Comparison of ENCODE assay signal across 8 cellular contexts in genomic region chr6:119078449-119079287, GRCh38. TPM values are rescaled to one million over a fixed set of nuclear protein-coding genes. Genes with fewer than 3 reads are reported as not detected.
DNase-seq lines count a peak whose midpoint lies in the region; ATAC-seq lines count a peak whose summit lies in the region.

A gene with protein sequence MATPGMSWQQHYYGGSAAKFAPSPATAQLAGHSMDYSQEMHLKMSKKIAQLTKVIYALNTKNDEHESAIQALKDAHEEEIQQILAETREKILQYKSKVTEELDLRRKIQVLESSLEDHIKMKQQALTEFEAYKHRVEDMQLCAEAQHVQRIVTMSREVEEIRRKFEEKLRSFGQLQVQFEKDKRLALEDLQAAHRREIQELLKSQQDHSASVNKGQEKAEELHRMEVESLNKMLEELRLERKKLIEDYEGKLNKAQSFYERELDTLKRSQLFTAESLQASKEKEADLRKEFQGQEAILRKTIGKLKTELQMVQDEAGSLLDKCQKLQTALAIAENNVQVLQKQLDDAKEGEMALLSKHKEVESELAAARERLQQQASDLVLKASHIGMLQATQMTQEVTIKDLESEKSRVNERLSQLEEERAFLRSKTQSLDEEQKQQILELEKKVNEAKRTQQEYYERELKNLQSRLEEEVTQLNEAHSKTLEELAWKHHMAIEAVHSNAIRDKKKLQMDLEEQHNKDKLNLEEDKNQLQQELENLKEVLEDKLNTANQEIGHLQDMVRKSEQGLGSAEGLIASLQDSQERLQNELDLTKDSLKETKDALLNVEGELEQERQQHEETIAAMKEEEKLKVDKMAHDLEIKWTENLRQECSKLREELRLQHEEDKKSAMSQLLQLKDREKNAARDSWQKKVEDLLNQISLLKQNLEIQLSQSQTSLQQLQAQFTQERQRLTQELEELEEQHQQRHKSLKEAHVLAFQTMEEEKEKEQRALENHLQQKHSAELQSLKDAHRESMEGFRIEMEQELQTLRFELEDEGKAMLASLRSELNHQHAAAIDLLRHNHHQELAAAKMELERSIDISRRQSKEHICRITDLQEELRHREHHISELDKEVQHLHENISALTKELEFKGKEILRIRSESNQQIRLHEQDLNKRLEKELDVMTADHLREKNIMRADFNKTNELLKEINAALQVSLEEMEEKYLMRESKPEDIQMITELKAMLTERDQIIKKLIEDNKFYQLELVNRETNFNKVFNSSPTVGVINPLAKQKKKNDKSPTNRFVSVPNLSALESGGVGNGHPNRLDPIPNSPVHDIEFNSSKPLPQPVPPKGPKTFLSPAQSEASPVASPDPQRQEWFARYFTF (minus strand): TSS chr6:119078664. CDS start chr6:119078299, 365 bp downstream.

- intact Hi-C loops in activated naive CD4-positive, alpha-beta T cell treated with anti-CD3 and anti-CD28 coated beads for 36 hours (cut with micrococcal nuclease): loop anchor here (1.0 to 5.0 kb wide), 3 partner anchors 110 to 1511 kb away; partner anchors contain the start of gene GOPC

- H3K9me3 Mint-ChIP-seq in activated naive CD4-positive, alpha-beta T cell treated with anti-CD3 and anti-CD28 coated beads for 36 hours: peaks cover 16% of the 10 kb centered on the region

- H3K9me3 ChIP-seq in SJSA1 (replicated peaks): no peaks in the 10 kb centered on the region; the same call in 1 of the 2 replicates

- CTCF ChIA-PET in activated naive CD4-positive, alpha-beta T cell treated with anti-CD3 and anti-CD28 coated beads for 36 hours (lab: Charles Lee): interaction anchor here (0.6 to 1.8 kb wide), 6 partner anchors 10 to 184 kb away, joined by 3 to 13 read pairs (median 5); no protein-coding TSS in a partner anchor

- no peaks in the 10 kb centered on the region for H3K27me3 Mint-ChIP-seq in activated naive CD4-positive, alpha-beta T cell treated with anti-CD3 and anti-CD28 coated beads for 36 hours (ENCODE audit: low read depth)

- DNase-seq in DMS114 treated with DMSO at 0.1 percent for 48 hours (lab: John Stamatoyannopoulos, UW; ENCODE audit: unreplicated experiment): peak; percentile 45
- DNase-seq in Jurkat, Clone E6-1 (ENCODE audit: low read depth, low spot score): peak; percentile 52
- DNase-seq in SJSA1 (ENCODE audit: low read depth in 1 of 2, low spot score in 2 of 2): peak in 1 of 2 experiments; percentile 12
- DNase-seq in activated naive CD4-positive, alpha-beta T cell treated with anti-CD3 and anti-CD28 coated beads for 36 hours: peak; percentile 74
- peak; percentile 55 for DNase-seq in globus pallidus (ENCODE audit: low spot score)
- DNase-seq in occipital lobe (lab: John Stamatoyannopoulos, UW): peak; percentile 59

- H3K36me3 ChIP-seq in SJSA1: no peaks in the 10 kb centered on the region

- H3K4me1 Mint-ChIP-seq in activated naive CD4-positive, alpha-beta T cell treated with anti-CD3 and anti-CD28 coated beads for 36 hours (ENCODE audit: low read depth): peaks cover 42% of the 10 kb centered on the region

- peaks cover 12% of the 10 kb centered on the region for H3K4me1 ChIP-seq in SJSA1 (replicated peaks)

- no peak within 1 kb of the TSS for H3K27ac ChIP-seq in SJSA1
- H3K27ac ChIP-seq in temporal lobe (ENCODE audit: low read depth, low read length): no peak within 1 kb of the TSS

- peaks cover 8% of the 10 kb centered on the region for H3K36me3 Mint-ChIP-seq in activated naive CD4-positive, alpha-beta T cell treated with anti-CD3 and anti-CD28 coated beads for 36 hours (ENCODE audit: low read depth)

- peak; percentile 69 for ATAC-seq in GM21723 (IDR thresholded peaks at IDR 0.05; ENCODE audit: unreplicated experiment)

- peak within 1 kb of the TSS; percentile 96 for H3K27ac Mint-ChIP-seq in activated naive CD4-positive, alpha-beta T cell treated with anti-CD3 and anti-CD28 coated beads for 36 hours

- H3K4me3 ChIP-seq in Jurkat, Clone E6-1 (ENCODE audit: low read length): peak within 1 kb of the TSS; percentile 57
- peak within 1 kb of the TSS; percentile 44 for H3K4me3 ChIP-seq in SJSA1

- peaks cover 47% of the 10 kb centered on the region for H3K27me3 ChIP-seq in SJSA1 (replicated peaks)

- H3K4me3 Mint-ChIP-seq in activated naive CD4-positive, alpha-beta T cell treated with anti-CD3 and anti-CD28 coated beads for 36 hours: peak within 1 kb of the TSS; percentile 86

RNA-seq across cellular contexts. Expression of the gene that starts here (rescaled TPM):
- polyA plus RNA-seq in Jurkat, Clone E6-1 (2012; ENCODE audit: insufficient read depth, insufficient read length): 15.4 TPM
- not detected in 2 replicates for total RNA-seq in SJSA1 (2014; rRNA removed; shearing (Covaris generic))
- total RNA-seq in activated naive CD4-positive, alpha-beta T cell treated with anti-CD3 and anti-CD28 coated beads for 36 hours: 10 to 100 TPM; 13.5 to 14.0 TPM
- 37.3 TPM for total RNA-seq in occipital lobe
- total RNA-seq in temporal lobe: 29.7 TPM

Comparison
In these comparisons a context has a peak if more than half of its experiments do, and no peak if none do; other contexts are left out.
1. RNA of the gene that starts here (total RNA-seq): 37.3 TPM in occipital lobe (single experiment), 29.7 TPM in temporal lobe (single experiment) and 13.5 to 14.0 TPM in activated naive CD4-positive, alpha-beta T cell treated with anti-CD3 and anti-CD28 coated beads for 36 hours; not detected in SJSA1; every median in the first group is over 10 times any median in the second.